In the genomic region with DNA sequence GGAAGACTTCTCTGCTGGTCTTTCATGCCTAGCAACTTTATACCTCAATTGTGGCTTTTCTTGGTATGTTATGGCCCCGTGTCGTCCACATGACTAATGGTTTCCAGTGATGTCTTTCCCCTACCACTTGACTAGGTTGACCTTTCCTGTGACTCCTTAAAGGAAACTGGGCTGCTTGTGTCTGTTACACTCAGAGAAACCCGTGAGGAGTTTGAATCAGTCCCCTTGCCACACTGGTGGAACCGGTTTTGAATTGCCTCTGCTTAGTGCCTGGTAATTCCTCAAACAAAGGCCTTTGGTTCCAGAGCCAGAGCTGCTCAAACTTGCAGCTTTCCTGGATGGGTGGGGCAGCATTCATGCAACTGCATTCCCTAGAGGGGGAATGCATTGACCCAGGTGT, we compare ENCODE assay signal across 9 cellular contexts. TPM values are rescaled to one million over a fixed set of nuclear protein-coding genes. Genes with fewer than 3 reads are reported as not detected.
A peak's percentile ranks its signal among the peaks of the same experiment; 100 is the strongest.
DNase-seq lines count a peak whose midpoint lies in the region; ATAC-seq and TF ChIP-seq lines count a peak whose summit lies in the region.
"Had no signal": no experiment of that assay in that cellular context is flagged by ENCODE, and none has a peak within 500 bp of the region (broad histone marks: within the 10 kb centered on the region; RNA-seq: fewer than 3 reads in every experiment).

No MANE protein-coding gene starts in this region.

- no peak overlapping the region for H2BK15ac ChIP-seq in IMR-90 (ENCODE audit: low read depth, low read length)

- 0 out of 4 replicates have a peak overlapping the region, but pooled peaks of 1 of the 2 experiments have one; percentile 13 for H4K8ac ChIP-seq in IMR-90 (ENCODE audit: low read depth in 2 of 2, low read length in 2 of 2)

- H3K4me3 ChIP-seq in IMR-90 (ENCODE audit: insufficient read depth, low read depth, low read length), result no peak overlapping the region

- no peak overlapping the region for H3K27ac Mint-ChIP-seq in activated CD8-positive, alpha-beta T cell treated with anti-CD3 and anti-CD28 coated beads, Interleukin-2, amount 10 ng/mL, durations not matched to agents 7 days and 5 days

- H3K9me3 Mint-ChIP-seq in activated CD8-positive, alpha-beta T cell treated with anti-CD3 and anti-CD28 coated beads, Interleukin-2, amount 10 ng/mL, durations not matched to agents 7 days and 5 days (ENCODE audit: insufficient read depth), result no peaks in the 10 kb centered on the region

- TF ChIP-seq POLR2A in IMR-90 (IDR thresholded peaks at IDR 0.05; ENCODE audit: low read depth, low read length), result no peak

- H3K79me1 ChIP-seq in IMR-90 (ENCODE audit: low read depth in 1 of 2, low read length in 2 of 2), result no peaks in the 10 kb centered on the region

- no peak overlapping the region for H2BK5ac ChIP-seq in IMR-90 (ENCODE audit: low read depth, low read length, poor library complexity, severe bottlenecking)

- ATAC-seq in IMR-90 (ENCODE audit: low read depth) (peak; percentile 26; the same call in 1 of the 2 replicates), GM21423 (IDR thresholded peaks at IDR 0.05; ENCODE audit: unreplicated experiment) (no peak)
- no peak for ATAC-seq in activated CD8-positive, alpha-beta T cell treated with anti-CD3 and anti-CD28 coated beads, Interleukin-2, amount 10 ng/mL, durations not matched to agents 7 days and 5 days

- no peaks in the 10 kb centered on the region for H3K27me3 ChIP-seq in IMR-90 (ENCODE audit: control insufficient read depth, insufficient read depth, low read length)

- POLR2A ChIA-PET in IMR-90 (lab: Charles Lee; ENCODE audit: unreplicated experiment), result no interaction called here
- POLR2A ChIA-PET in activated CD8-positive, alpha-beta T cell treated with anti-CD3 and anti-CD28 coated beads, Interleukin-2, amount 10 ng/mL, durations not matched to agents 7 days and 5 days (lab: Charles Lee), result no interaction called here

- H4K91ac ChIP-seq in IMR-90 (ENCODE audit: insufficient read depth, low read depth, low read length), result no peak overlapping the region

- peaks cover 4% of the 10 kb centered on the region for H3K4me1 ChIP-seq in IMR-90 (ENCODE audit: control insufficient read depth, insufficient read depth, low read length)

- no peak overlapping the region for H3K23ac ChIP-seq in IMR-90 (ENCODE audit: low read depth, low read length)

- TF ChIP-seq CTCF in IMR-90 (conservative IDR thresholded peaks at IDR 0.05; ENCODE audit: low read depth, low read length), result no peak

- dilution Hi-C loops in IMR-90 (cut with HindIII; ENCODE audit: low sequenced_read_pairs, unreplicated experiment), result no loop called here

- peak overlapping the region; percentile 31 for H2AK9ac ChIP-seq in IMR-90 (replicated peaks; ENCODE audit: low read depth, low read length, poor library complexity)

- no peak overlapping the region for H3K4me2 ChIP-seq in IMR-90 (ENCODE audit: low read depth, low read length)

- H2BK20ac ChIP-seq in IMR-90 (ENCODE audit: low read depth, low read length), result no peak overlapping the region; the same call in 1 of the 2 replicates

- H3K56ac ChIP-seq in IMR-90 (ENCODE audit: extremely low read depth, insufficient read depth, low read length), result no peak overlapping the region

- H3K27ac ChIP-seq in IMR-90 (ENCODE audit: insufficient read depth, low read length), result no peak overlapping the region

- H2BK120ac ChIP-seq in IMR-90 (ENCODE audit: low read depth, low read length), result no peak overlapping the region; the same call in 1 of the 2 replicates

- no peak overlapping the region for H3K18ac ChIP-seq in IMR-90 (ENCODE audit: low read depth, low read length)

- no peaks in the 10 kb centered on the region for H3K36me3 ChIP-seq in IMR-90 (ENCODE audit: control insufficient read depth, insufficient read depth, low read length)

- H4K5ac ChIP-seq in IMR-90 (ENCODE audit: low read depth, low read length), result no peak overlapping the region

- in situ Hi-C loops in IMR-90 (cut with MboI; ENCODE audit: low sequenced_read_pairs), result loop anchor here (5.0 kb wide), 2 partner anchors 170 to 550 kb away; a partner anchor contains a TSS

- no peak overlapping the region for H2AK5ac ChIP-seq in IMR-90 (ENCODE audit: low read depth, low read length)

- DNase-seq in EL (peak; percentile 78), IMR-90 (peak; percentile 81), kidney glomerular epithelial cell (lab: John Stamatoyannopoulos, UW) (peak; percentile 8), HuH-7.5 (ENCODE audit: low spot score) (no peak), GOT3 (lab: John Stamatoyannopoulos, UW) (no peak), DMS114 treated with DMSO at 0.1 percent for 48 hours (lab: John Stamatoyannopoulos, UW; ENCODE audit: unreplicated experiment) (no peak)
- DNase-seq in activated CD8-positive, alpha-beta T cell treated with anti-CD3 and anti-CD28 coated beads, Interleukin-2, amount 10 ng/mL, durations not matched to agents 7 days and 5 days, result peak; percentile 21

- H3K4ac ChIP-seq in IMR-90 (ENCODE audit: low read depth, low read length), result no peak overlapping the region

- no TSS peak for BruUV-seq in IMR-90 (replicated peaks; lab: Mats Ljungman, UMichigan)

- no peaks in the 10 kb centered on the region for H3K9me3 ChIP-seq in IMR-90 (ENCODE audit: control insufficient read depth, insufficient read depth, low read length)

- H4K20me1 ChIP-seq in IMR-90 (ENCODE audit: insufficient read depth, low read length), result no peaks in the 10 kb centered on the region

- CTCF ChIA-PET in IMR-90 (lab: Yijun Ruan, JAX), result interaction anchor here (1.1 kb wide), 1 partner anchor 401 kb away, joined by 3 read pairs; no protein-coding TSS in a partner anchor
- CTCF ChIA-PET in activated CD8-positive, alpha-beta T cell treated with anti-CD3 and anti-CD28 coated beads, Interleukin-2, amount 10 ng/mL, durations not matched to agents 7 days and 5 days (lab: Charles Lee), result interaction anchor here (0.9 to 2.8 kb wide), 5 partner anchors 168 to 547 kb away, joined by 3 to 19 read pairs (median 8); no protein-coding TSS in a partner anchor

- H3K9me1 ChIP-seq in IMR-90 (ENCODE audit: insufficient read depth, low read length), result peaks cover 8% of the 10 kb centered on the region; the same call in 1 of the 2 replicates

- 38% methylated on average over 1 of the region's 4 CpGs; no CpG with 5 or more reads in 1 of the 2 experiments for WGBS in IMR-90 (ENCODE audit: extremely low coverage in 2 of 2, insufficient read length in 1 of 2), 2 experiments

- no peak overlapping the region for H3K9ac ChIP-seq in IMR-90 (ENCODE audit: low read depth, low read length)

- peaks cover 24% of the 10 kb centered on the region for H3K4me1 Mint-ChIP-seq in activated CD8-positive, alpha-beta T cell treated with anti-CD3 and anti-CD28 coated beads, Interleukin-2, amount 10 ng/mL, durations not matched to agents 7 days and 5 days (ENCODE audit: low read depth)

- TF ChIP-seq RAD21 in IMR-90 (IDR thresholded peaks at IDR 0.05; ENCODE audit: low read length), result no peak

- no peaks in the 10 kb centered on the region for H3K27me3 Mint-ChIP-seq in activated CD8-positive, alpha-beta T cell treated with anti-CD3 and anti-CD28 coated beads, Interleukin-2, amount 10 ng/mL, durations not matched to agents 7 days and 5 days (ENCODE audit: low read depth)

- H3K36me3 Mint-ChIP-seq in activated CD8-positive, alpha-beta T cell treated with anti-CD3 and anti-CD28 coated beads, Interleukin-2, amount 10 ng/mL, durations not matched to agents 7 days and 5 days (ENCODE audit: low read depth), result no peaks in the 10 kb centered on the region

- H3K14ac ChIP-seq in IMR-90 (replicated peaks; ENCODE audit: low read depth, low read length), result no peak overlapping the region

- peak overlapping the region; percentile 80 for H2AFZ ChIP-seq in IMR-90 (replicated peaks; ENCODE audit: low read length, poor library complexity)

- intact Hi-C loops in IMR-90 (cut with micrococcal nuclease), result no loop called here

- no peak overlapping the region for H3K4me3 Mint-ChIP-seq in activated CD8-positive, alpha-beta T cell treated with anti-CD3 and anti-CD28 coated beads, Interleukin-2, amount 10 ng/mL, durations not matched to agents 7 days and 5 days

TF ChIP-seq in IMR-90, 13 proteins besides CTCF, POLR2A, EP300 and RAD21 (continues in another document):
- TF ChIP-seq BHLHE40 (IDR thresholded peaks at IDR 0.05; ENCODE audit: low read depth, low read length) (peak; percentile 45; the same call in 1 of the 2 replicates), MAFK (IDR thresholded peaks at IDR 0.05; ENCODE audit: low read depth, low read length) (no peak), MXI1 (IDR thresholded peaks at IDR 0.05; ENCODE audit: borderline replicate concordance, low read depth, low read length) (no peak), NFE2L2 (IDR thresholded peaks at IDR 0.05; ENCODE audit: low read depth, low read length) (no peak), CHD1 (IDR thresholded peaks at IDR 0.05; ENCODE audit: low read depth, low read length) (no peak), CEBPB (IDR thresholded peaks at IDR 0.05; ENCODE audit: low read depth, low read length) (no peak), RCOR1 (IDR thresholded peaks at IDR 0.05; ENCODE audit: insufficient replicate concordance, low read length) (no peak), RFX5 (IDR thresholded peaks at IDR 0.05; ENCODE audit: low read depth, low read length) (no peak)
- TF ChIP-seq, protein P1, sequence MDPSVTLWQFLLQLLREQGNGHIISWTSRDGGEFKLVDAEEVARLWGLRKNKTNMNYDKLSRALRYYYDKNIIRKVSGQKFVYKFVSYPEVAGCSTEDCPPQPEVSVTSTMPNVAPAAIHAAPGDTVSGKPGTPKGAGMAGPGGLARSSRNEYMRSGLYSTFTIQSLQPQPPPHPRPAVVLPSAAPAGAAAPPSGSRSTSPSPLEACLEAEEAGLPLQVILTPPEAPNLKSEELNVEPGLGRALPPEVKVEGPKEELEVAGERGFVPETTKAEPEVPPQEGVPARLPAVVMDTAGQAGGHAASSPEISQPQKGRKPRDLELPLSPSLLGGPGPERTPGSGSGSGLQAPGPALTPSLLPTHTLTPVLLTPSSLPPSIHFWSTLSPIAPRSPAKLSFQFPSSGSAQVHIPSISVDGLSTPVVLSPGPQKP (IDR thresholded peaks at IDR 0.05; ENCODE audit: borderline replicate concordance, low read depth, low read length), result no peak

RNA-seq across cellular contexts. Expression of a gene that starts 21.9 kb away (rescaled TPM):
- not detected in 2 replicates for total RNA-seq in IMR-90 (2012; rRNA removed)
- polyA plus RNA-seq in IMR-90 (2012; rRNA removed), result not detected in 2 replicates
- polyA plus RNA-seq in IMR-90 (2012; cell fraction: cytosol; rRNA removed), result not detected in 2 replicates
- polyA plus RNA-seq in IMR-90 (2012; cell fraction: nucleus; rRNA removed; ENCODE audit: low replicate concordance), result 0.05 TPM in 1 of 2 replicates, not detected in the other
- not detected for total RNA-seq in activated CD8-positive, alpha-beta T cell treated with anti-CD3 and anti-CD28 coated beads, Interleukin-2, amount 10 ng/mL, durations not matched to agents 7 days and 5 days
- total RNA-seq: NCI-H460 had no signal

RNA-seq across cellular contexts. Expression of a gene that starts 44.2 kb away (rescaled TPM):
- 6.8 and 8.9 TPM in 2 replicates for total RNA-seq in IMR-90 (2012; rRNA removed)
- 6.4 and 8.0 TPM in 2 replicates for polyA plus RNA-seq in IMR-90 (2012; rRNA removed)
- 2.1 and 3.1 TPM in 2 replicates for polyA plus RNA-seq in IMR-90 (2012; cell fraction: cytosol; rRNA removed)
- polyA plus RNA-seq in IMR-90 (2012; cell fraction: nucleus; rRNA removed; ENCODE audit: low replicate concordance), result 0.92 and 7.8 TPM in 2 replicates
- 10 to 100 TPM; 17.4 to 19.2 TPM for total RNA-seq in activated CD8-positive, alpha-beta T cell treated with anti-CD3 and anti-CD28 coated beads, Interleukin-2, amount 10 ng/mL, durations not matched to agents 7 days and 5 days

Comparison
In these comparisons a context has a peak if more than half of its experiments do, and no peak if none do; other contexts are left out.
1. DNase-seq: peak in EL (single experiment), IMR-90 (single experiment), activated CD8-positive, alpha-beta T cell treated with anti-CD3 and anti-CD28 coated beads, Interleukin-2, amount 10 ng/mL, durations not matched to agents 7 days and 5 days (single experiment) and kidney glomerular epithelial cell (single experiment); none in HuH-7.5 (single experiment), GOT3 (single experiment) and DMS114 treated with DMSO at 0.1 percent for 48 hours (single experiment).